Comparison of ENCODE assay signal across 8 cellular contexts in genomic region chr18:48777026-48777736, GRCh38.
DNase-seq lines count a peak whose midpoint lies in the region; ATAC-seq and TF ChIP-seq lines count a peak whose summit lies in the region.

No MANE protein-coding gene starts in this region.

- TF ChIP-seq CTCF in lower lobe of right lung (IDR thresholded peaks at IDR 0.05): peak; percentile 93

- H3K4me1 ChIP-seq in Karpas-422 (ENCODE audit: low read length) (peaks cover 10% of the 10 kb centered on the region), lower lobe of right lung (peaks cover 59% of the 10 kb centered on the region)

- no peak overlapping the region for H3K4me2 ChIP-seq in Karpas-422 (ENCODE audit: low read depth, low read length, poor library complexity, severe bottlenecking)

- H3K27ac ChIP-seq in Karpas-422 (ENCODE audit: low read length) (no peak overlapping the region), lower lobe of right lung (peak overlapping the region; percentile 49)

- H3K36me3 Mint-ChIP-seq in central memory CD8-positive, alpha-beta T cell (ENCODE audit: insufficient read depth): peaks cover 3% of the 10 kb centered on the region

- no peaks in the 10 kb centered on the region for H3K79me2 ChIP-seq in Karpas-422 (ENCODE audit: low read length)

- H3K9me2 ChIP-seq in Karpas-422 (replicated peaks; ENCODE audit: insufficient read depth, low read length): no peaks in the 10 kb centered on the region

- in situ Hi-C loops in Caki2 (cut with HindIII; ENCODE audit: low pct_unique_long_range_greater_than_20kb, low sequenced_read_pairs): no loop called here

- no peaks in the 10 kb centered on the region for H3K27me3 Mint-ChIP-seq in central memory CD8-positive, alpha-beta T cell

- DNase-seq in Caki2 (ENCODE audit: low read depth): peak; percentile 23
- peak; percentile 83 for DNase-seq in Karpas-422
- DNase-seq in activated CD4-positive, alpha-beta T cell treated with anti-CD3 and anti-CD28 coated beads for 1 hour: peak; percentile 50
- peak; percentile 49 to 58 for DNase-seq in central memory CD8-positive, alpha-beta T cell (ENCODE audit: low spot score in 2 of 2)
- peak; percentile 77 for DNase-seq in lower lobe of right lung
- peak; percentile 45 to 62 for DNase-seq in stimulated activated CD8-positive, alpha-beta memory T cell treated with anti-CD3 and anti-CD28 coated beads, Interleukin-2, amount 100 ng/mL, for 48 hours (ENCODE audit: low read depth in 2 of 2)
- no peak for DNase-seq in dedifferentiated amniotic fluid mesenchymal stem cell (ENCODE audit: extremely low spot score)

- H3K9me3 Mint-ChIP-seq in central memory CD8-positive, alpha-beta T cell: no peaks in the 10 kb centered on the region

- H3K36me3 ChIP-seq in Karpas-422 (ENCODE audit: insufficient read depth, low read length): no peaks in the 10 kb centered on the region
- H3K36me3 ChIP-seq in lower lobe of right lung: no peaks in the 10 kb centered on the region

- intact Hi-C loops in lower lobe of right lung (cut with DNase I): no loop called here

- no peak overlapping the region for H2AFZ ChIP-seq in Karpas-422 (ENCODE audit: low read length)

- no peak overlapping the region for H3K27ac Mint-ChIP-seq in central memory CD8-positive, alpha-beta T cell (ENCODE audit: low read depth)

- no peaks in the 10 kb centered on the region for H4K20me1 ChIP-seq in Karpas-422 (ENCODE audit: insufficient read depth, low read depth, low read length)

- H3K4me3 ChIP-seq in Karpas-422 (ENCODE audit: low read length) (no peak overlapping the region), lower lobe of right lung (no peak overlapping the region)

- H3K9me3 ChIP-seq in Karpas-422 (ENCODE audit: low read length) (no peaks in the 10 kb centered on the region), lower lobe of right lung (no peaks in the 10 kb centered on the region)

- H3K4me1 Mint-ChIP-seq in central memory CD8-positive, alpha-beta T cell: peaks cover 20% of the 10 kb centered on the region

- no peak overlapping the region for H3K4me3 Mint-ChIP-seq in central memory CD8-positive, alpha-beta T cell

- ATAC-seq in GM19452 (IDR thresholded peaks at IDR 0.05; ENCODE audit: unreplicated experiment): peak; percentile 72
- ATAC-seq in central memory CD8-positive, alpha-beta T cell (replicated peaks; ENCODE audit: extremely low read depth, poor library complexity, severe bottlenecking): peak; percentile 55
- peak; percentile 68 to 75 for ATAC-seq in lower lobe of right lung

- H3K9ac ChIP-seq in Karpas-422 (ENCODE audit: low read length): no peak overlapping the region

- H3K27me3 ChIP-seq in Karpas-422 (ENCODE audit: low read length) (no peaks in the 10 kb centered on the region), lower lobe of right lung (ENCODE audit: low read depth) (no peaks in the 10 kb centered on the region)
